ENCODE assay signal across 8 cellular contexts in the genomic region with DNA sequence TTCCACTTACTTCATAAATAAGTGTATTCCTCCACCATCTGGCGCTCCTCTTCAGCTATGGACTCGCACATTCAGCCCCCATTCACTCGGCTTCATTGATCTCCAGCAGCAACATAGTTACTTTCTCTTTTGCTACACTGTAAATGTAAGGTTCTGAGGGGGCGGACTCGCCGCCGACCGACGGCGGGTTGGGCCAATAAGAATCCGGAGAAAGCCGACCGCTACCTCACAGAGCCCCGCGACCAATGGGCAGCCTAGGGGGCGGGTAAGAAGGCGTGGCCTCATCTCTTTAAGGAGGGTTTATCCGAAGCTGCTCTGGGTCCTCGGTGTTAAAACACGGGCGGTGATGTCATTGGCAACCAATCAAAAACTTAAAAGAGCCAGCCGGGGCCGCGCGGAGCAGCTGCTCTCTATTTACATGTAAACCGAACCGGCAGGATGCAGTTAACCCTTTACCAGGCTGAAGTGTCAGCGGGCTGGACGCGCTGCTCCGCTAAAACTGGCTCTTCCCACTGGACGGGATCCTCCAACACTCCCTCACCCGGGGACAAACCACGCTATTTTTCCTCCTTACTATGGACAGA. TPM values are rescaled to one million over a fixed set of nuclear protein-coding genes. Genes with fewer than 3 reads are reported as not detected.
A peak's percentile ranks its signal among the peaks of the same experiment; 100 is the strongest.
DNase-seq lines count a peak whose midpoint lies in the region; ATAC-seq and TF ChIP-seq lines count a peak whose summit lies in the region.

DUSP10 (minus strand) TSS at position 119 of the 584 bp plus-strand sequence. CDS start 2,345 bp downstream, outside the sequence.

- peaks cover 5% of the 10 kb centered on the region; the same call in 1 of the 2 replicates for H3K9me2 ChIP-seq in GM23338 (ENCODE audit: insufficient read depth)

- H3K27me3 Mint-ChIP-seq in GM23338 (ENCODE audit: insufficient read depth, low read depth, poor library complexity) = peaks cover 10% of the 10 kb centered on the region
- no peaks in the 10 kb centered on the region for H3K27me3 Mint-ChIP-seq in activated T-helper 1 cell treated with anti-CD3 and anti-CD28 coated beads, Interleukin-12 subunit alpha, Interleukin-12 subunit beta, Interleukin-2, Interleukin-4 antibody, amounts not matched to agents 30 ng/mL and 10 ng/mL and 1 ng/mL, durations not matched to agents 14 hours and 24 hours and 36 hours (ENCODE audit: insufficient read depth)
- H3K27me3 Mint-ChIP-seq in naive B cell = no peaks in the 10 kb centered on the region

- DNase-seq in Daoy (ENCODE audit: low read depth) (peak; percentile 99), GM23338 (ENCODE audit: low spot score) (peak; percentile 100), LHCN-M2 (ENCODE audit: low read depth) (peak; percentile 100), RPMI7951 (ENCODE audit: low read depth) (peak; percentile 99), fibroblast of lung (ENCODE audit: low read depth in 2 of 2) (peak; percentile 100), naive B cell (peak; percentile 99)
- DNase-seq in activated T-helper 1 cell treated with anti-CD3 and anti-CD28 coated beads, Interleukin-12 subunit alpha, Interleukin-12 subunit beta, Interleukin-2, Interleukin-4 antibody, amounts not matched to agents 30 ng/mL and 10 ng/mL and 1 ng/mL, durations not matched to agents 14 hours and 24 hours and 36 hours (ENCODE audit: low spot score) = peak; percentile 99
- DNase-seq in stimulated activated effector memory CD8-positive, alpha-beta T cell treated with anti-CD3 and anti-CD28 coated beads, Interleukin-12 subunit alpha, Interleukin-12 subunit beta, amount 100 ng/mL, for 72 hours (ENCODE audit: low spot score in 2 of 2) = peak; percentile 82 to 98

- H2AFZ ChIP-seq in GM23338 = peak within 1 kb of the TSS; percentile 90
- H2AFZ ChIP-seq in fibroblast of lung (ENCODE audit: low read length) = peak within 1 kb of the TSS; percentile 83

- H3F3A ChIP-seq in GM23338 (replicated peaks; ENCODE audit: low read depth) = 0 out of 2 replicates have a peak, but pooled peaks cover 6% of the 10 kb centered on the region

- H3K36me3 Mint-ChIP-seq in GM23338 (ENCODE audit: low read depth) = no peaks in the 10 kb centered on the region
- H3K36me3 Mint-ChIP-seq in activated T-helper 1 cell treated with anti-CD3 and anti-CD28 coated beads, Interleukin-12 subunit alpha, Interleukin-12 subunit beta, Interleukin-2, Interleukin-4 antibody, amounts not matched to agents 30 ng/mL and 10 ng/mL and 1 ng/mL, durations not matched to agents 14 hours and 24 hours and 36 hours (ENCODE audit: low read depth) = peaks cover 26% of the 10 kb centered on the region
- peaks cover 10 to 12% of the 10 kb centered on the region in 2 donors for H3K36me3 Mint-ChIP-seq in naive B cell
- peaks cover 24% of the 10 kb centered on the region for H3K36me3 Mint-ChIP-seq in stimulated activated effector memory CD8-positive, alpha-beta T cell treated with anti-CD3 and anti-CD28 coated beads, Interleukin-12 subunit alpha, Interleukin-12 subunit beta, amount 100 ng/mL, for 72 hours

- H3K4me3 Mint-ChIP-seq in GM23338 (no peak within 1 kb of the TSS), naive B cell (peak within 1 kb of the TSS in 1 of 8 donors; percentile 84)
- H3K4me3 Mint-ChIP-seq in activated T-helper 1 cell treated with anti-CD3 and anti-CD28 coated beads, Interleukin-12 subunit alpha, Interleukin-12 subunit beta, Interleukin-2, Interleukin-4 antibody, amounts not matched to agents 30 ng/mL and 10 ng/mL and 1 ng/mL, durations not matched to agents 14 hours and 24 hours and 36 hours = no peak within 1 kb of the TSS
- H3K4me3 Mint-ChIP-seq in stimulated activated effector memory CD8-positive, alpha-beta T cell treated with anti-CD3 and anti-CD28 coated beads, Interleukin-12 subunit alpha, Interleukin-12 subunit beta, amount 100 ng/mL, for 72 hours = no peak within 1 kb of the TSS

- H3K27ac ChIP-seq in GM23338 (ENCODE audit: low read depth) (no peak within 1 kb of the TSS), fibroblast of lung (ENCODE audit: insufficient read depth, low read length) (peak within 1 kb of the TSS; percentile 96)

- TF ChIP-seq CTCF in GM23338 (conservative IDR thresholded peaks at IDR 0.05; ENCODE audit: low read depth in 2 of 2) (no peak), fibroblast of lung (conservative IDR thresholded peaks at IDR 0.05 in 1 of 2, IDR thresholded peaks at IDR 0.05 in 1 of 2; ENCODE audit: low read depth in 1 of 2, low read length in 2 of 2) (peak in 1 of 2 donors; percentile 19)

- ATAC-seq in GM23338 (peak; percentile 84), naive B cell (ENCODE audit: low read depth in 2 of 2) (peak; percentile 72 to 73)
- ATAC-seq in stimulated activated effector memory CD8-positive, alpha-beta T cell treated with anti-CD3 and anti-CD28 coated beads, Interleukin-12 subunit alpha, Interleukin-12 subunit beta, amount 100 ng/mL, for 72 hours = peak; percentile 91

- H3K4me1 Mint-ChIP-seq in GM23338 = peaks cover 11% of the 10 kb centered on the region
- peaks cover 9% of the 10 kb centered on the region for H3K4me1 Mint-ChIP-seq in activated T-helper 1 cell treated with anti-CD3 and anti-CD28 coated beads, Interleukin-12 subunit alpha, Interleukin-12 subunit beta, Interleukin-2, Interleukin-4 antibody, amounts not matched to agents 30 ng/mL and 10 ng/mL and 1 ng/mL, durations not matched to agents 14 hours and 24 hours and 36 hours (ENCODE audit: low read depth)
- H3K4me1 Mint-ChIP-seq in naive B cell = peaks cover 12 to 29% (median 17%) of the 10 kb centered on the region in 3 donors
- H3K4me1 Mint-ChIP-seq in stimulated activated effector memory CD8-positive, alpha-beta T cell treated with anti-CD3 and anti-CD28 coated beads, Interleukin-12 subunit alpha, Interleukin-12 subunit beta, amount 100 ng/mL, for 72 hours = peaks cover 23% of the 10 kb centered on the region

- peak within 1 kb of the TSS; percentile 85 for H3K9ac ChIP-seq in fibroblast of lung (ENCODE audit: insufficient read depth, low read length)

- H3K4me1 ChIP-seq in GM23338 (ENCODE audit: insufficient read depth) = peaks cover 24% of the 10 kb centered on the region
- H3K4me1 ChIP-seq in fibroblast of lung (ENCODE audit: control insufficient read depth, extremely low read depth, insufficient read depth, low read length) = no peaks in the 10 kb centered on the region

- H3K36me3 ChIP-seq in GM23338 (ENCODE audit: insufficient read depth) (no peaks in the 10 kb centered on the region), fibroblast of lung (ENCODE audit: control insufficient read depth, insufficient read depth, low read length) (peaks cover 5% of the 10 kb centered on the region)

- intact Hi-C loops in activated T-helper 1 cell treated with anti-CD3 and anti-CD28 coated beads, Interleukin-12 subunit alpha, Interleukin-12 subunit beta, Interleukin-2, Interleukin-4 antibody, amounts not matched to agents 30 ng/mL and 10 ng/mL and 1 ng/mL, durations not matched to agents 14 hours and 24 hours and 36 hours (cut with micrococcal nuclease) = loop anchor here (1.0 to 10.0 kb wide), 20 partner anchors 12 to 973 kb away; partner anchors contain the start of genes AIDA, BROX and HLX

- 0 out of 2 replicates have a peak, but pooled peaks cover 7% of the 10 kb centered on the region for H4K20me1 ChIP-seq in GM23338 (replicated peaks; ENCODE audit: insufficient read depth)
- H4K20me1 ChIP-seq in fibroblast of lung (ENCODE audit: control insufficient read depth, extremely low read depth, insufficient read depth, low read length) = no peaks in the 10 kb centered on the region

- peak within 1 kb of the TSS; percentile 61 for H3K4me3 ChIP-seq in GM23338
- peak within 1 kb of the TSS; percentile 58 to 99 (median 89) for H3K4me3 ChIP-seq in fibroblast of lung (replicated peaks in 1 of 4; ENCODE audit: control extremely low read depth in 1 of 4, insufficient read depth in 1 of 4, low read depth in 3 of 4, low read length in 4 of 4)

- no peak within 1 kb of the TSS for H3K27ac Mint-ChIP-seq in GM23338
- peak within 1 kb of the TSS; percentile 77 for H3K27ac Mint-ChIP-seq in activated T-helper 1 cell treated with anti-CD3 and anti-CD28 coated beads, Interleukin-12 subunit alpha, Interleukin-12 subunit beta, Interleukin-2, Interleukin-4 antibody, amounts not matched to agents 30 ng/mL and 10 ng/mL and 1 ng/mL, durations not matched to agents 14 hours and 24 hours and 36 hours
- peak within 1 kb of the TSS in 1 of 6 donors; percentile 62 for H3K27ac Mint-ChIP-seq in naive B cell
- no peak within 1 kb of the TSS for H3K27ac Mint-ChIP-seq in stimulated activated effector memory CD8-positive, alpha-beta T cell treated with anti-CD3 and anti-CD28 coated beads, Interleukin-12 subunit alpha, Interleukin-12 subunit beta, amount 100 ng/mL, for 72 hours

- peaks cover 39% of the 10 kb centered on the region for H3K27me3 ChIP-seq in GM23338 (ENCODE audit: insufficient read depth)
- no peaks in the 10 kb centered on the region for H3K27me3 ChIP-seq in fibroblast of lung (ENCODE audit: control insufficient read depth, insufficient read depth, low read length)

- H3K9me3 Mint-ChIP-seq in GM23338 = no peaks in the 10 kb centered on the region
- H3K9me3 Mint-ChIP-seq in activated T-helper 1 cell treated with anti-CD3 and anti-CD28 coated beads, Interleukin-12 subunit alpha, Interleukin-12 subunit beta, Interleukin-2, Interleukin-4 antibody, amounts not matched to agents 30 ng/mL and 10 ng/mL and 1 ng/mL, durations not matched to agents 14 hours and 24 hours and 36 hours = no peaks in the 10 kb centered on the region
- no peaks in the 10 kb centered on the region for H3K9me3 Mint-ChIP-seq in naive B cell
- no peaks in the 10 kb centered on the region for H3K9me3 Mint-ChIP-seq in stimulated activated effector memory CD8-positive, alpha-beta T cell treated with anti-CD3 and anti-CD28 coated beads, Interleukin-12 subunit alpha, Interleukin-12 subunit beta, amount 100 ng/mL, for 72 hours

- H3K9me3 ChIP-seq in fibroblast of lung (ENCODE audit: control insufficient read depth, insufficient read depth, low read depth, low read length) = no peaks in the 10 kb centered on the region

- H3K79me2 ChIP-seq in GM23338 (replicated peaks; ENCODE audit: insufficient read depth) (peaks cover 2% of the 10 kb centered on the region; the same call in 1 of the 2 replicates), fibroblast of lung (ENCODE audit: control insufficient read depth, insufficient read depth, low read length) (peaks cover 43% of the 10 kb centered on the region)

- H3K4me2 ChIP-seq in GM23338 = peak within 1 kb of the TSS; percentile 77
- peak within 1 kb of the TSS; percentile 87 for H3K4me2 ChIP-seq in fibroblast of lung (ENCODE audit: extremely low read depth, insufficient read depth, low read length)

RNA-seq across cellular contexts. Expression of gene DUSP10, which starts in this region (rescaled TPM):
- total RNA-seq in Daoy (2014; rRNA removed; shearing (Covaris generic)) = 22.6 and 24.4 TPM in 2 replicates
- 1.0 and 1.5 TPM in 2 replicates for total RNA-seq in GM23338 (2014; rRNA removed; shearing (Covaris generic))
- polyA plus RNA-seq in GM23338 (2016; fragmentation: Nextera tagmentation; extraction: Ambion mirVana) (1.1 and 1.6 TPM in 2 replicates), fibroblast of lung (19.4 and 28.7 TPM in 2 replicates), naive B cell (ENCODE audit: low read depth in 6 of 6) (10 to 100 TPM in 3 of 6 donors, 1 to 10 TPM in 3; 2.7 to 23.1 (median 10.0) TPM)
- total RNA-seq in LHCN-M2 (2014; rRNA removed) (43.4 and 50.7 TPM in 2 replicates), fibroblast of lung (22.6 and 71.7 TPM in 2 replicates)
- polyA plus RNA-seq in LHCN-M2 (2012) = 18.8 TPM
- total RNA-seq in RPMI7951 (2014; rRNA removed; shearing (Covaris generic)) = 27.8 and 35.1 TPM in 2 replicates
- 19.2 and 19.4 TPM in 2 replicates for total RNA-seq in activated T-helper 1 cell treated with anti-CD3 and anti-CD28 coated beads, Interleukin-12 subunit alpha, Interleukin-12 subunit beta, Interleukin-2, Interleukin-4 antibody, amounts not matched to agents 30 ng/mL and 10 ng/mL and 1 ng/mL, durations not matched to agents 14 hours and 24 hours and 36 hours
- 9.8 and 12.5 TPM in 2 replicates for polyA plus RNA-seq in fibroblast of lung (2012)
- 24.7 and 37.0 TPM in 2 replicates for polyA minus RNA-seq in fibroblast of lung (ENCODE audit: low replicate concordance)
